ENCODE assay signal across 10 cellular contexts in the genomic region with DNA sequence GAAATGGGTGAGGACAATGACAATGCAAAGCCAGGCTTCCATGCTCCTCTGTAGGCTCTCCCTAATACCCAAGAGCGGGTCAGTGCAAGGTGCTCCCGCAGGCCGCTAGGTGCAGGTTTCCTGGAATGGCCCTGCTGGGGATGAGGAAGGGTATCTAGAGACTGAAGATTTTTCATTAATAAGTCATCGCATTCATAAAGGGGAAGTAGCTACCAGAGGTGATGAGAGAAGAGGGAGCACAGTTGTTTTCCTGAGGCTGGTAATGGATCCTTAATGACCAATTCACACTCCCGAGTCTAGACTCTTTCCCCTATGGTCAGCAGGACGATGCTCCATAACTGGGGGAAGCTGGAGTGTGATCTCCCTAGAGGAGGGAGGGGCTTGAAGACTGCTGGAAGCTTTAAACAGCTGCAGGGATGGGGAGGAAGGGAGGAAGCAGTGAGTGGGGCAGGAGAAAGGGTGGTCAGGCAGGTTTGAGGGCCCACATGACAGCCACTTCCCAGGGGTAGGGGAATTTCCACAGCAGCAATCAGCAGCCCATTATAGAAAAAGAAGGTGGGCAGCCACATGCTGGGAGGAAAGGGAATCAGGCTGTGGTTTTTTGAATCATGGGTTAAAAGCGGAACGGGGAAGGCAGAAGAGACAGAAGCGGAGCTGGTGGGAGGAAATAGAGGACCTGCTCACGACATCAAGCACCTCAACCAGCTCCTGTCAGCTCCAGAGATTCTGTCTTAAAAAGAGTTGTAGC. TPM values are rescaled to one million over a fixed set of nuclear protein-coding genes. Genes with fewer than 3 reads are reported as not detected.
A peak's percentile ranks its signal among the peaks of the same experiment; 100 is the strongest.
DNase-seq lines count a peak whose midpoint lies in the region; ATAC-seq lines count a peak whose summit lies in the region.
"Had no signal": no experiment of that assay in that cellular context is flagged by ENCODE, and none has a peak within 500 bp of the region (broad histone marks: within the 10 kb centered on the region; RNA-seq: fewer than 3 reads in every experiment).

No MANE protein-coding gene starts in this region.

- H3K9me3 Mint-ChIP-seq in activated T-cell treated with anti-CD3 and anti-CD28 coated beads, Interleukin-2, amount 50 U/mL, for 4 hours, result no peaks in the 10 kb centered on the region
- H3K9me3 Mint-ChIP-seq in IgD-negative memory B cell, result no peaks in the 10 kb centered on the region
- no peaks in the 10 kb centered on the region for H3K9me3 Mint-ChIP-seq in activated naive CD4-positive, alpha-beta T cell treated with anti-CD3 and anti-CD28 coated beads, Interleukin-2, amount 50 U/mL, for 72 hours

- peak overlapping the region in 2 of 3 donors; percentile 50 to 71 for H3K27ac Mint-ChIP-seq in IgD-negative memory B cell
- H3K27ac Mint-ChIP-seq in activated naive CD4-positive, alpha-beta T cell treated with anti-CD3 and anti-CD28 coated beads, Interleukin-2, amount 50 U/mL, for 72 hours, result peak overlapping the region; percentile 86 to 95

- H3K4me3 Mint-ChIP-seq in activated T-cell treated with anti-CD3 and anti-CD28 coated beads, Interleukin-2, amount 50 U/mL, for 4 hours, result peak overlapping the region; percentile 76
- peak overlapping the region; percentile 57 to 94 (median 88) for H3K4me3 Mint-ChIP-seq in IgD-negative memory B cell

- no peak for DNase-seq in activated T-cell treated with anti-CD3 and anti-CD28 coated beads, Interleukin-2, amount 50 U/mL, for 4 hours
- no peak for DNase-seq in activated T-cell treated with anti-CD3 and anti-CD28 coated beads, Interleukin-2, amount 50 U/mL, for 1 hour
- DNase-seq in activated naive CD4-positive, alpha-beta T cell treated with anti-CD3 and anti-CD28 coated beads, Interleukin-2, amount 50 U/mL, for 72 hours (ENCODE audit: low spot score in 2 of 2), result peak in 1 of 2 donors; percentile 5
- peak; percentile 15 for DNase-seq in stimulated activated naive CD8-positive, alpha-beta T cell treated with anti-CD3 and anti-CD28 coated beads, Interleukin-15, Interleukin-2, amounts not matched to agents 100 U/mL and 50 U/mL, for 24 hours
- DNase-seq in NCI-H2196 (lab: John Stamatoyannopoulos, UW; ENCODE audit: unreplicated experiment) (no peak), NCI-H2107 (lab: John Stamatoyannopoulos, UW) (no peak), inferior parietal cortex (ENCODE audit: extremely low spot score) (no peak)
- DNase-seq: NCI-H526 treated with DMSO at 0.1 percent for 48 hours had no signal

- ATAC-seq in activated T-cell treated with anti-CD3 and anti-CD28 coated beads, Interleukin-2, amount 50 U/mL, for 4 hours, result peak; percentile 70 to 77
- ATAC-seq in activated naive CD4-positive, alpha-beta T cell treated with anti-CD3 and anti-CD28 coated beads, Interleukin-2, amount 50 U/mL, for 72 hours, result peak; percentile 40 to 76
- peak; percentile 71 for ATAC-seq in stimulated activated naive CD8-positive, alpha-beta T cell treated with anti-CD3 and anti-CD28 coated beads, Interleukin-15, Interleukin-2, amounts not matched to agents 100 U/mL and 50 U/mL, for 24 hours

- no peaks in the 10 kb centered on the region for H3K36me3 Mint-ChIP-seq in activated T-cell treated with anti-CD3 and anti-CD28 coated beads, Interleukin-2, amount 50 U/mL, for 4 hours (ENCODE audit: insufficient read depth)
- no peaks in the 10 kb centered on the region for H3K36me3 Mint-ChIP-seq in IgD-negative memory B cell
- no peaks in the 10 kb centered on the region for H3K36me3 Mint-ChIP-seq in activated naive CD4-positive, alpha-beta T cell treated with anti-CD3 and anti-CD28 coated beads, Interleukin-2, amount 50 U/mL, for 72 hours

- H3K4me1 Mint-ChIP-seq in activated T-cell treated with anti-CD3 and anti-CD28 coated beads, Interleukin-2, amount 50 U/mL, for 4 hours (ENCODE audit: low read depth), result peaks cover 16% of the 10 kb centered on the region
- peaks cover 9 to 17% (median 13%) of the 10 kb centered on the region in 3 donors for H3K4me1 Mint-ChIP-seq in IgD-negative memory B cell

- H3K27me3 Mint-ChIP-seq in activated T-cell treated with anti-CD3 and anti-CD28 coated beads, Interleukin-2, amount 50 U/mL, for 4 hours (ENCODE audit: low read depth), result no peaks in the 10 kb centered on the region
- peaks cover 3% of the 10 kb centered on the region for H3K27me3 Mint-ChIP-seq in IgD-negative memory B cell

RNA-seq across cellular contexts. Expression of a gene that starts 10.2 kb away (rescaled TPM):
- 10 to 100 TPM; 49.2 to 60.3 (median 54.3) TPM for total RNA-seq in activated T-cell treated with anti-CD3 and anti-CD28 coated beads, Interleukin-2, amount 50 U/mL, for 4 hours
- polyA plus RNA-seq in IgD-negative memory B cell, result 118 TPM
- total RNA-seq in activated naive CD4-positive, alpha-beta T cell treated with anti-CD3 and anti-CD28 coated beads, Interleukin-2, amount 50 U/mL, for 72 hours, result 10 to 100 TPM; 53.6 to 65.6 TPM

RNA-seq across cellular contexts. Expression of a gene that starts 52.7 kb away (rescaled TPM):
- not detected for total RNA-seq in activated T-cell treated with anti-CD3 and anti-CD28 coated beads, Interleukin-2, amount 50 U/mL, for 4 hours
- polyA plus RNA-seq in IgD-negative memory B cell, result not detected
- not detected for total RNA-seq in activated naive CD4-positive, alpha-beta T cell treated with anti-CD3 and anti-CD28 coated beads, Interleukin-2, amount 50 U/mL, for 72 hours
- polyA plus RNA-seq: AG04450 had no signal
